ENCODE assay signal across 9 cellular contexts in the genomic region with DNA sequence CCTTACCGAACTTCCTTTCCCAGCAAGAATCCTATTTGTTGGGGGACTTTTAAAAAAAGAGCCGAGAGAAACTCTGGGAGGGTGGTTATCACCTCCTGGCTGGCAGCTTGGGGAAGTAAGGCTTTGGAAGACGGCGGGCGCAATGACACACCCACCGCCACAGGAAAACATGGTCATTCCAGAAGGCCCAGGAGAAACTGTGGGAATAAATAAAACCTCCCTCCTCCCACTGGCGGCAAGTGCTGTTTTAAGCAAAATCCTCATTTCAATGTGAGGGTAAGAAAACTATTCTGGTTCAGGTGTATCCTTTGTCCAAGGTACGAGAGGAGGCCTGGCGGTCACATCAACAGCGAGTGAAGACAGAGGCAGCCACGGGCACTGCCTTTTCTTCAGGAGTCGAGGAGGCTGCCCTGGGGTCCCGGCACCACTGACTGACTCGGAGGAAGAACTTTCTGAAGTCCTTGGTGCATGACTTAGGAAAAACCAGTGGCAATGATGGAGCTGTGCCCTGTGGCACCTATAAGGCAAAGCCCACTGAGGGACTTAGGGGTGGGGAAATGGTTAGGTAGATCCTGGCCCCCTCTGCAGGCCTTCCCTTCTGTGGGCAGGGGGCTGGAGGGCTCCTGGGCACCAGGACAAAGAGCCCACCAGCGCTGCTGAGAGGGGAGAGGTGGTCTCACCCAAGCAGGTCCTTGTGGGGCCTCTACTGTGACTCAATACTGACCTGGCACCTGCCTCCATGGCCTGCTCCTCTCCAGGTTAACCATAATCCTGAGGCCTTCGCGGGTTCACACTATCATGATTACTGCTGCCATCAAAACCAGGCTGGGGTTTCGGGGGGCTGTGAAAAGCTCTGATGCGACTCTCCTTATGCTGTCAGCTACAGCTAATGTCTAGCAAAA. TPM values are rescaled to one million over a fixed set of nuclear protein-coding genes. Genes with fewer than 3 reads are reported as not detected.
DNase-seq lines count a peak whose midpoint lies in the region; TF ChIP-seq lines count a peak whose summit lies in the region.
"Had no signal": no experiment of that assay in that cellular context is flagged by ENCODE, and none has a peak within 500 bp of the region (broad histone marks: within the 10 kb centered on the region; RNA-seq: fewer than 3 reads in every experiment).

No MANE protein-coding gene starts in this region.

- POLR2A ChIA-PET in CD4-positive, alpha-beta memory T cell (lab: Charles Lee; ENCODE audit: partially characterized antibody) = interaction anchor here (0.6 to 10.0 kb wide), 12 partner anchors 8 to 246 kb away, joined by 3 to 125 read pairs (median 25); a partner anchor contains a TSS

- peak overlapping the region; percentile 32 for H3K27ac ChIP-seq in CD4-positive, alpha-beta memory T cell (ENCODE audit: low read depth, low read length)
- H3K27ac ChIP-seq in SU-DHL-6 (ENCODE audit: low read depth, low read length) (peak overlapping the region; percentile 92), esophagus squamous epithelium (peak overlapping the region; percentile 86 to 94 (median 93)), prostate gland (peak overlapping the region; percentile 86 to 87)

- peaks cover 39% of the 10 kb centered on the region for H3F3A ChIP-seq in SU-DHL-6 (ENCODE audit: insufficient read depth)

- H3K9ac ChIP-seq in SU-DHL-6 (ENCODE audit: low read length) = peak overlapping the region; percentile 83

- H3K27me3 ChIP-seq in CD4-positive, alpha-beta memory T cell (ENCODE audit: insufficient read depth, low read length) = no peaks in the 10 kb centered on the region
- H3K27me3 ChIP-seq in SU-DHL-6 (ENCODE audit: low read length) (no peaks in the 10 kb centered on the region), esophagus squamous epithelium (no peaks in the 10 kb centered on the region), prostate gland (replicated peaks; ENCODE audit: insufficient read depth) (no peaks in the 10 kb centered on the region)

- intact Hi-C loops in CD4-positive, alpha-beta memory T cell (cut with micrococcal nuclease) = no loop called here
- intact Hi-C loops in esophagus squamous epithelium (cut with DNase I) (loop anchor here (10.0 kb wide), 1 partner anchor 89 kb away; no protein-coding TSS in a partner anchor), prostate gland (cut with DNase I) (loop anchor here (5.0 kb wide), 1 partner anchor 116 kb away; a partner anchor contains a TSS)

- H3K27me3 Mint-ChIP-seq in CD4-positive, alpha-beta memory T cell = no peaks in the 10 kb centered on the region

- 77 to 78% methylated on average over 15 to 18 of the region's 19 CpGs for WGBS in esophagus squamous epithelium, 2 donors
- WGBS in prostate gland = 84% methylated on average over 19 of the region's 19 CpGs

- H3K4me3 Mint-ChIP-seq in CD4-positive, alpha-beta memory T cell = peak overlapping the region in 6 of 8 donors; percentile 13 to 71 (median 42)

- CTCF ChIA-PET in CD4-positive, alpha-beta memory T cell (lab: Charles Lee; ENCODE audit: partially characterized antibody) = interaction anchor here (0.6 to 12.9 kb wide), 16 partner anchors 9 to 285 kb away, joined by 3 to 196 read pairs (median 4); a partner anchor contains a TSS

- no peaks in the 10 kb centered on the region for H3K9me3 ChIP-seq in CD4-positive, alpha-beta memory T cell (ENCODE audit: control insufficient read depth in 1 of 2, low read length in 2 of 2)
- H3K9me3 ChIP-seq in SU-DHL-6 (ENCODE audit: insufficient read depth, low read length) = no peaks in the 10 kb centered on the region
- H3K9me3 ChIP-seq in esophagus squamous epithelium = no peaks in the 10 kb centered on the region
- no peaks in the 10 kb centered on the region for H3K9me3 ChIP-seq in prostate gland

- H3K4me1 ChIP-seq in CD4-positive, alpha-beta memory T cell (ENCODE audit: insufficient read depth, low read length) = peaks cover 91% of the 10 kb centered on the region
- peaks cover 77 to 94% (median 79%) of the 10 kb centered on the region in 3 donors for H3K4me1 ChIP-seq in esophagus squamous epithelium
- H3K4me1 ChIP-seq in prostate gland (replicated peaks) = peaks cover 43% of the 10 kb centered on the region

- H3K9me3 Mint-ChIP-seq in CD4-positive, alpha-beta memory T cell = no peaks in the 10 kb centered on the region

- no peak for TF ChIP-seq POLR2A in esophagus squamous epithelium (IDR thresholded peaks at IDR 0.05)
- TF ChIP-seq POLR2A in prostate gland (IDR thresholded peaks at IDR 0.05) = no peak

- TF ChIP-seq CTCF in SU-DHL-6 (IDR thresholded peaks at IDR 0.05; ENCODE audit: insufficient read depth, low read length, poor library complexity, severe bottlenecking) (no peak), esophagus squamous epithelium (IDR thresholded peaks at IDR 0.05) (peak in 1 of 6 experiments; percentile 3), prostate gland (IDR thresholded peaks at IDR 0.05) (no peak)

- no peak overlapping the region for H3K4me3 ChIP-seq in CD4-positive, alpha-beta memory T cell (ENCODE audit: low read length in 2 of 2)
- H3K4me3 ChIP-seq in SU-DHL-6 (ENCODE audit: insufficient read depth, low read length, poor library complexity, severe bottlenecking) (no peak overlapping the region), esophagus squamous epithelium (no peak overlapping the region), prostate gland (no peak overlapping the region)

- peak overlapping the region; percentile 95 to 98 (median 97) for H3K27ac Mint-ChIP-seq in CD4-positive, alpha-beta memory T cell

- H3K4me1 Mint-ChIP-seq in CD4-positive, alpha-beta memory T cell = peaks cover 52 to 93% (median 79%) of the 10 kb centered on the region in 4 donors

- H4K20me1 ChIP-seq in SU-DHL-6 (ENCODE audit: low read depth, low read length) = no peaks in the 10 kb centered on the region

- DNase-seq in CD4-positive, alpha-beta memory T cell = no peak
- no peak for DNase-seq in esophagus squamous epithelium (lab: John Stamatoyannopoulos, UW)
- no peak for DNase-seq in prostate gland (ENCODE audit: low spot score)
- DNase-seq in AG20443 (ENCODE audit: low spot score) = no peak
- no peak for DNase-seq in activated effector memory CD4-positive, alpha-beta T cell treated with anti-CD3 and anti-CD28 coated beads, Interleukin-2, amount 50 U/mL, for 16 hours
- no peak for DNase-seq in NCI-H2227 (lab: John Stamatoyannopoulos, UW; ENCODE audit: unreplicated experiment)
- no peak for DNase-seq in HCEC 1CT
- DNase-seq: amniotic stem cell had no signal

- peak overlapping the region; percentile 90 for H3K4me2 ChIP-seq in SU-DHL-6 (ENCODE audit: low read depth, low read length, poor library complexity, severe bottlenecking)

- H3K79me2 ChIP-seq in SU-DHL-6 (ENCODE audit: insufficient read depth, low read length) = no peaks in the 10 kb centered on the region

- H3K9me2 ChIP-seq in SU-DHL-6 (replicated peaks; ENCODE audit: insufficient read depth, low read length) = no peaks in the 10 kb centered on the region

- peaks cover 11% of the 10 kb centered on the region for H3K36me3 ChIP-seq in CD4-positive, alpha-beta memory T cell (ENCODE audit: insufficient read depth, low read length)
- no peaks in the 10 kb centered on the region; the same call in 1 of the 2 replicates for H3K36me3 ChIP-seq in SU-DHL-6 (ENCODE audit: low read length)
- peaks cover 6 to 53% (median 7%) of the 10 kb centered on the region in 3 donors for H3K36me3 ChIP-seq in esophagus squamous epithelium
- H3K36me3 ChIP-seq in prostate gland = no peaks in the 10 kb centered on the region

- H3K36me3 Mint-ChIP-seq in CD4-positive, alpha-beta memory T cell = peaks cover 3 to 20% of the 10 kb centered on the region in 2 donors

- H2AFZ ChIP-seq in SU-DHL-6 (ENCODE audit: low read depth, low read length, severe bottlenecking) = no peak overlapping the region

RNA-seq across cellular contexts. Expression of a gene that starts 21.4 kb away (rescaled TPM):
- total RNA-seq in CD4-positive, alpha-beta memory T cell = 10 to 100 TPM; 26.3 to 26.7 TPM
- 10 to 100 TPM; 13.4 to 26.2 TPM for polyA plus RNA-seq in CD4-positive, alpha-beta memory T cell
- total RNA-seq in esophagus squamous epithelium = 10 to 100 TPM; 22.7 to 34.0 (median 23.8) TPM
- 10 to 100 TPM; 33.0 to 55.9 TPM for total RNA-seq in prostate gland

RNA-seq across cellular contexts. Expression of a gene that starts 59.6 kb away (rescaled TPM):
- total RNA-seq in CD4-positive, alpha-beta memory T cell = 10 to 100 TPM; 23.1 to 24.5 TPM
- polyA plus RNA-seq in CD4-positive, alpha-beta memory T cell = 100 to 1,000 TPM; 154 to 635 TPM
- total RNA-seq in esophagus squamous epithelium (100 to 1,000 TPM in 3 of 4 donors, 10 to 100 TPM in 1; 49.4 to 384 (median 138) TPM), prostate gland (100 to 1,000 TPM; 259 to 265 TPM)

Comparison
In these comparisons a context has a peak if more than half of its experiments do, and no peak if none do; other contexts are left out.
1. H3K27ac ChIP-seq: peak in every context shown above with its lines; median percentile 93 in esophagus squamous epithelium; 92 in SU-DHL-6; 86 in prostate gland; 32 in CD4-positive, alpha-beta memory T cell.